Comparison of ENCODE assay signal across 10 cellular contexts in the genomic region with DNA sequence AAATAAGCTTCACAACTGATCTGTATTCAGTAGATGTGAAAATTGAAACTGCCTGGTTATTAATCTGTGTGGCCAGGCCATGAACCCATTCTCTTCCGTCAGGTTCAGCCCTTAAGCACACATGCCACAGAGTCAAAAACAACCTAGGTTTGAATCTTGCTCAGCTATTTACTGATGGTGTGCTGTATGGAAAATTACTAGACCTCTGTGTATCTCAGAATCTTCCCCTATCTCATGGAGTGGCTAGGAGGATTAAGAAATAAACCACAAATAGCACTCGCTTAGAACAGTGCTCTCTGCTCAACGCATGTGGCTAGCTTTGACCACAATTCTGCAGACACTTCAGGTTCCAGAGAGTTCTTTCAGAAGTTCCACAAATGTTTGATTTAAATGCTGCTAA.
A peak's percentile ranks its signal among the peaks of the same experiment; 100 is the strongest.
DNase-seq lines count a peak whose midpoint lies in the region; ATAC-seq and FAIRE-seq lines count a peak whose summit lies in the region.
"Had no signal": no experiment of that assay in that cellular context is flagged by ENCODE, and none has a peak within 500 bp of the region (broad histone marks: within the 10 kb centered on the region; RNA-seq: fewer than 3 reads in every experiment).

No MANE protein-coding gene starts in this region.

- DNase-seq in activated T-cell treated with anti-CD3 and anti-CD28 coated beads, Interleukin-2, amount 50 U/mL, for 4 hours = no peak
- DNase-seq in activated T-cell treated with anti-CD3 and anti-CD28 coated beads, Interleukin-2, amount 50 U/mL, for 48 hours = no peak
- no peak for DNase-seq in T-helper 17 cell
- peak; percentile 55 for DNase-seq in small intestine
- no peak for DNase-seq in NCI-H524 treated with DMSO at 0.1 percent for 48 hours (lab: John Stamatoyannopoulos, UW)
- no peak for DNase-seq in effector CD8-positive, alpha-beta T cell (lab: John Stamatoyannopoulos, UW)
- DNase-seq in NCI-H2227 (lab: John Stamatoyannopoulos, UW; ENCODE audit: unreplicated experiment) = no peak
- DNase-seq: upper lobe of left lung had no signal

- H3K4me3 Mint-ChIP-seq in activated T-cell treated with anti-CD3 and anti-CD28 coated beads, Interleukin-2, amount 50 U/mL, for 4 hours = no peak overlapping the region
- H3K4me3 Mint-ChIP-seq in T-helper 17 cell = no peak overlapping the region

- H3K27me3 Mint-ChIP-seq in activated T-cell treated with anti-CD3 and anti-CD28 coated beads, Interleukin-2, amount 50 U/mL, for 4 hours (ENCODE audit: low read depth) = no peaks in the 10 kb centered on the region
- no peaks in the 10 kb centered on the region for H3K27me3 Mint-ChIP-seq in T-helper 17 cell

- H3K4me3 ChIP-seq in small intestine (ENCODE audit: low read depth in 1 of 2, low read length in 2 of 2) = no peak overlapping the region
- H3K4me3 ChIP-seq: upper lobe of left lung had no signal

- peaks cover 59% of the 10 kb centered on the region for H3K4me1 Mint-ChIP-seq in activated T-cell treated with anti-CD3 and anti-CD28 coated beads, Interleukin-2, amount 50 U/mL, for 4 hours (ENCODE audit: low read depth)
- peaks cover 4% of the 10 kb centered on the region for H3K4me1 Mint-ChIP-seq in T-helper 17 cell

- H3K27me3 ChIP-seq in small intestine (ENCODE audit: control insufficient read depth in 2 of 2, insufficient read depth in 2 of 2, low read length in 2 of 2) = no peaks in the 10 kb centered on the region
- H3K27me3 ChIP-seq: upper lobe of left lung had no signal

- no peaks in the 10 kb centered on the region for H3K36me3 ChIP-seq in small intestine (ENCODE audit: control insufficient read depth in 2 of 2, insufficient read depth in 2 of 2, low read length in 2 of 2)
- H3K36me3 ChIP-seq: upper lobe of left lung had no signal

- peak overlapping the region; percentile 19 for H3K27ac Mint-ChIP-seq in T-helper 17 cell

- no peaks in the 10 kb centered on the region for H3K9me3 ChIP-seq in T-helper 17 cell (ENCODE audit: control insufficient read depth, low read length, poor library complexity, severe bottlenecking)
- no peaks in the 10 kb centered on the region for H3K9me3 ChIP-seq in small intestine (ENCODE audit: control insufficient read depth, low read depth)
- H3K9me3 ChIP-seq: upper lobe of left lung had no signal

- H3K27ac ChIP-seq in small intestine (ENCODE audit: low read depth in 1 of 2, low read length in 1 of 2) = peak overlapping the region; percentile 33 to 55

- 69 to 78% (median 74%) methylated on average over 3 of the region's 3 CpGs for WGBS in small intestine, 3 donors

- peak; percentile 53 to 65 for ATAC-seq in activated T-cell treated with anti-CD3 and anti-CD28 coated beads, Interleukin-2, amount 50 U/mL, for 4 hours
- ATAC-seq in HG03135 (IDR thresholded peaks at IDR 0.05; ENCODE audit: unreplicated experiment) (peak; percentile 64), T-helper 17 cell (peak; percentile 69)

- H3K4me1 ChIP-seq in small intestine (ENCODE audit: control insufficient read depth in 2 of 2, insufficient read depth in 1 of 2, low read depth in 1 of 2, low read length in 1 of 2) = peaks cover 0 to 3% of the 10 kb centered on the region in 2 donors

- H3K9me3 Mint-ChIP-seq in activated T-cell treated with anti-CD3 and anti-CD28 coated beads, Interleukin-2, amount 50 U/mL, for 4 hours = no peaks in the 10 kb centered on the region

- H3K36me3 Mint-ChIP-seq in activated T-cell treated with anti-CD3 and anti-CD28 coated beads, Interleukin-2, amount 50 U/mL, for 4 hours (ENCODE audit: insufficient read depth) = no peaks in the 10 kb centered on the region
- no peaks in the 10 kb centered on the region for H3K36me3 Mint-ChIP-seq in T-helper 17 cell (ENCODE audit: low read depth)

- no peak for FAIRE-seq in small intestine (lab: Jason Lieb, UNC)
- FAIRE-seq: keratinocyte had no signal
